22 cellular contexts compared by ENCODE assay signal in genomic region chr1:71792264-71792663, GRCh38.
"Had no signal": no experiment of that assay in that cellular context is flagged by ENCODE, and none has a peak within 500 bp of the region (broad histone marks: within the 10 kb centered on the region; RNA-seq: fewer than 3 reads in every experiment).

No MANE protein-coding gene starts in this region.

- DNase-seq: activated CD4-positive, alpha-beta T cell treated with anti-CD3 and anti-CD28 coated beads for 4 hours; activated CD4-positive, alpha-beta T cell treated with anti-CD3 and anti-CD28 coated beads, Interleukin-2, amount 50 U/mL, for 48 hours; activated CD4-positive, CD25-positive, alpha-beta regulatory T cell; activated CD8-positive, alpha-beta memory T cell treated with anti-CD3 and anti-CD28 coated beads, Interleukin-2, amount 50 U/mL, for 48 hours; activated naive CD4-positive, alpha-beta T cell treated with Interleukin-2 at 50 U/mL for 16 hours; activated naive CD8-positive, alpha-beta T cell treated with anti-CD3 and anti-CD28 coated beads, Interleukin-2, amount 10 ng/mL, durations not matched to agents 7 days and 5 days; activated T-cell treated with anti-CD3 and anti-CD28 coated beads, Interleukin-2, amount 50 U/mL, for 4 hours; amniotic stem cell; cerebellar nuclear complex; cortex of kidney; endodermal cell; head of caudate nucleus; hypothalamus; left ventricle myocardium superior; mammary epithelial cell; naive thymus-derived CD8-positive, alpha-beta T cell; stimulated activated CD4-positive, alpha-beta T cell treated with anti-CD3 and anti-CD28 coated beads, Interleukin-2, amount 100 ng/mL, for 48 hours; stimulated activated CD8-positive, alpha-beta memory T cell treated with anti-CD3 and anti-CD28 coated beads, Interleukin-4, amount 100 ng/mL, for 48 hours; stimulated activated naive B cell treated with anti-CD40 and anti-IgM and Interleukin-4, amounts not matched to agents 10 μg/mL and 1 μg/mL and 100 μg/mL, for 72 hours; testis; trophoblast cell had no signal

- ATAC-seq: activated T-cell treated with anti-CD3 and anti-CD28 coated beads, Interleukin-2, amount 50 U/mL, for 4 hours; gastroesophageal sphincter; left ventricle myocardium superior; naive thymus-derived CD8-positive, alpha-beta T cell; stimulated activated naive B cell treated with anti-CD40 and anti-IgM and Interleukin-4, amounts not matched to agents 10 μg/mL and 1 μg/mL and 100 μg/mL, for 72 hours had no signal
